10 cellular contexts compared by ENCODE assay signal in genomic region chr6:144066745-144067484, GRCh38. TPM values are rescaled to one million over a fixed set of nuclear protein-coding genes. Genes with fewer than 3 reads are reported as not detected.
DNase-seq lines count a peak whose midpoint lies in the region; ATAC-seq lines count a peak whose summit lies in the region.
"Had no signal": no experiment of that assay in that cellular context is flagged by ENCODE, and none has a peak within 500 bp of the region (broad histone marks: within the 10 kb centered on the region; RNA-seq: fewer than 3 reads in every experiment).

No MANE protein-coding gene starts in this region.

- H3K4me1 ChIP-seq in Karpas-422 (ENCODE audit: low read length) = peaks cover 31% of the 10 kb centered on the region

- in situ Hi-C loops in KBM-7 (cut with MboI; ENCODE audit: low pct_unique_long_range_greater_than_20kb, low sequenced_read_pairs) = no loop called here

- H3K9me3 Mint-ChIP-seq in stimulated activated effector memory CD8-positive, alpha-beta T cell treated with anti-CD3 and anti-CD28 coated beads, Interleukin-12 subunit alpha, Interleukin-12 subunit beta, amount 100 ng/mL, for 72 hours = no peaks in the 10 kb centered on the region

- no peaks in the 10 kb centered on the region for H3K36me3 ChIP-seq in H7 (replicated peaks; ENCODE audit: control insufficient read depth, insufficient read depth, low read length)
- no peaks in the 10 kb centered on the region for H3K36me3 ChIP-seq in Karpas-422 (ENCODE audit: insufficient read depth, low read length)
- H3K36me3 ChIP-seq: gastroesophageal sphincter had no signal

- peaks cover 12% of the 10 kb centered on the region for H3K36me3 Mint-ChIP-seq in stimulated activated effector memory CD8-positive, alpha-beta T cell treated with anti-CD3 and anti-CD28 coated beads, Interleukin-12 subunit alpha, Interleukin-12 subunit beta, amount 100 ng/mL, for 72 hours

- H3K4me3 ChIP-seq in H7 (ENCODE audit: insufficient read depth, low read depth, low read length) (no peak overlapping the region), Karpas-422 (ENCODE audit: low read length) (no peak overlapping the region)
- H3K4me3 ChIP-seq: gastroesophageal sphincter had no signal

- peak overlapping the region; percentile 39 for H3K27ac Mint-ChIP-seq in stimulated activated effector memory CD8-positive, alpha-beta T cell treated with anti-CD3 and anti-CD28 coated beads, Interleukin-12 subunit alpha, Interleukin-12 subunit beta, amount 100 ng/mL, for 72 hours

- H3K4me1 Mint-ChIP-seq in stimulated activated effector memory CD8-positive, alpha-beta T cell treated with anti-CD3 and anti-CD28 coated beads, Interleukin-12 subunit alpha, Interleukin-12 subunit beta, amount 100 ng/mL, for 72 hours = peaks cover 41% of the 10 kb centered on the region

- peak; percentile 27 for ATAC-seq in HG02571 (IDR thresholded peaks at IDR 0.05; ENCODE audit: unreplicated experiment)
- peak; percentile 4 for ATAC-seq in stimulated activated effector memory CD8-positive, alpha-beta T cell treated with anti-CD3 and anti-CD28 coated beads, Interleukin-12 subunit alpha, Interleukin-12 subunit beta, amount 100 ng/mL, for 72 hours
- ATAC-seq: gastroesophageal sphincter had no signal

- H3K4me3 Mint-ChIP-seq in stimulated activated effector memory CD8-positive, alpha-beta T cell treated with anti-CD3 and anti-CD28 coated beads, Interleukin-12 subunit alpha, Interleukin-12 subunit beta, amount 100 ng/mL, for 72 hours = peak overlapping the region; percentile 15

- H3K9me2 ChIP-seq in Karpas-422 (replicated peaks; ENCODE audit: insufficient read depth, low read length) = no peaks in the 10 kb centered on the region

- H2AFZ ChIP-seq in Karpas-422 (ENCODE audit: low read length) = no peak overlapping the region

- no peaks in the 10 kb centered on the region for H3K9me3 ChIP-seq in Karpas-422 (ENCODE audit: low read length)
- H3K9me3 ChIP-seq: gastroesophageal sphincter had no signal

- no peak overlapping the region for H3K27ac ChIP-seq in Karpas-422 (ENCODE audit: low read length)
- H3K27ac ChIP-seq: gastroesophageal sphincter had no signal

- H3K4me2 ChIP-seq in Karpas-422 (ENCODE audit: low read depth, low read length, poor library complexity, severe bottlenecking) = no peak overlapping the region

- H3K9ac ChIP-seq in Karpas-422 (ENCODE audit: low read length) = no peak overlapping the region

- H4K20me1 ChIP-seq in Karpas-422 (ENCODE audit: insufficient read depth, low read depth, low read length) = no peaks in the 10 kb centered on the region

- DNase-seq in activated T-cell treated with anti-CD3 and anti-CD28 coated beads, Interleukin-2, amount 50 U/mL, for 48 hours = peak; percentile 43 to 57
- no peak for DNase-seq in activated T-cell treated with anti-CD3 and anti-CD28 coated beads, Interleukin-2, amount 50 U/mL, for 1 hour
- DNase-seq in KBM-7 (peak; percentile 24), H7 (no peak), Karpas-422 (no peak), putamen (ENCODE audit: low spot score) (no peak)
- DNase-seq in stimulated activated effector memory CD8-positive, alpha-beta T cell treated with anti-CD3 and anti-CD28 coated beads, Interleukin-12 subunit alpha, Interleukin-12 subunit beta, amount 100 ng/mL, for 72 hours (ENCODE audit: low spot score in 2 of 2) = no peak
- DNase-seq: Right ventricle myocardium superior had no signal

- H3K27me3 ChIP-seq in H7 (ENCODE audit: control insufficient read depth, insufficient read depth, low read length) = peaks cover 52% of the 10 kb centered on the region
- H3K27me3 ChIP-seq in Karpas-422 (ENCODE audit: low read length) = peaks cover 2% of the 10 kb centered on the region; the same call in 1 of the 2 replicates

- H3K79me2 ChIP-seq in Karpas-422 (ENCODE audit: low read length) = no peaks in the 10 kb centered on the region

RNA-seq across cellular contexts. Expression of gene SF3B5, which starts 28.5 kb away (rescaled TPM):
- 129 and 171 TPM in 2 replicates for total RNA-seq in H7 (2014; rRNA removed; shearing (Covaris generic))
- 149 and 168 TPM in 2 replicates for total RNA-seq in Karpas-422 (2014; rRNA removed; shearing (Covaris generic); ENCODE audit: low replicate concordance)

RNA-seq across cellular contexts. Expression of gene PLAGL1, which starts 58.9 kb away (rescaled TPM):
- 0.07 and 1.7 TPM in 2 replicates for total RNA-seq in H7 (2014; rRNA removed; shearing (Covaris generic))
- 4.7 and 6.5 TPM in 2 replicates for total RNA-seq in Karpas-422 (2014; rRNA removed; shearing (Covaris generic); ENCODE audit: low replicate concordance)

Comparison
In these comparisons a context has a peak if more than half of its experiments do, and no peak if none do; other contexts are left out.
1. DNase-seq: peak in activated T-cell treated with anti-CD3 and anti-CD28 coated beads, Interleukin-2, amount 50 U/mL, for 48 hours (2 of 2) and KBM-7 (single experiment); none in activated T-cell treated with anti-CD3 and anti-CD28 coated beads, Interleukin-2, amount 50 U/mL, for 1 hour (single experiment), stimulated activated effector memory CD8-positive, alpha-beta T cell treated with anti-CD3 and anti-CD28 coated beads, Interleukin-12 subunit alpha, Interleukin-12 subunit beta, amount 100 ng/mL, for 72 hours (0 of 2), H7 (single experiment), Karpas-422 (single experiment) and putamen (single experiment).